ENCODE assay signal across 20 cellular contexts in the genomic region with DNA sequence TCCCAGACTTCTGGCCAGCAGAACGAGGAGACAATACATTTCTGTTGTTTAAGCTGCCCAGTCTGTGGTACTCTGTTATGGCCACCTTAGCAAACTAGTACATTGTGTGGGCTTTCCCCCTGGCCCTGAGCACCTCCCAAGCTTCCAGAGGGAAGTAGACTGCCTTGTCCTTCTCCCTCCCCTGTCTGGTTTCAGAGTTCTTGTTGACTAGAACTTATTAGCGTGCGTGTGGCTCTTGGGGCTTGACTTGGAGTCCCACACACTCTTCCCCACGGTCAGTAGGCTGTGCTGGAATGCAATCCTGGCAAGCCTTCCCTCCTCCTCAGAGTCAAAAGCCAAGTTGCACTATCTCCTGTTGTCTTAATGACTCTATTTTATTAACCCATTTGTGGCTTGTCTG. TPM values are rescaled to one million over a fixed set of nuclear protein-coding genes. Genes with fewer than 3 reads are reported as not detected.
DNase-seq lines count a peak whose midpoint lies in the region; ATAC-seq and TF ChIP-seq lines count a peak whose summit lies in the region.
"Had no signal": no experiment of that assay in that cellular context is flagged by ENCODE, and none has a peak within 500 bp of the region (broad histone marks: within the 10 kb centered on the region; RNA-seq: fewer than 3 reads in every experiment).

No MANE protein-coding gene starts in this region.

- DNase-seq in A673 (ENCODE audit: low spot score) = peak; percentile 35
- peak in 4 of 7 donors; percentile 21 to 64 (median 33) for DNase-seq in adrenal gland
- peak; percentile 69 for DNase-seq in Right ventricle myocardium superior
- peak; percentile 82 for DNase-seq in sigmoid colon
- DNase-seq in HuH-7 (ENCODE audit: low spot score) = no peak
- DNase-seq in iPS-NIHi7 (ENCODE audit: extremely low spot score) = no peak
- no peak for DNase-seq in NCI-H510A treated with DMSO at 0.1 percent for 48 hours (lab: John Stamatoyannopoulos, UW)
- DNase-seq in inferior parietal cortex (ENCODE audit: extremely low spot score) = no peak
- DNase-seq: ACHN; activated CD8-positive, alpha-beta memory T cell treated with anti-CD3 and anti-CD28 coated beads, Interleukin-2, amount 50 U/mL, for 4 hours; colonic mucosa; DMS53; mucosa of descending colon; NCI-H1048; NCI-H226; posterior cingulate gyrus; stimulated activated CD4-positive, alpha-beta T cell treated with anti-CD3 and anti-CD28 coated beads, Interleukin-4, amount 100 ng/mL, for 1 hour; SW 1271 had no signal

- no peaks in the 10 kb centered on the region for H3K9me3 ChIP-seq in A673 (ENCODE audit: low read depth, low read length, poor library complexity, severe bottlenecking)
- H3K9me3 ChIP-seq in adrenal gland (replicated peaks in 1 of 3) = no peaks in the 10 kb centered on the region
- H3K9me3 ChIP-seq in sigmoid colon = no peaks in the 10 kb centered on the region
- H3K9me3 ChIP-seq: colonic mucosa, mucosa of descending colon had no signal

- no peaks in the 10 kb centered on the region for H3K27me3 ChIP-seq in A673 (replicated peaks; ENCODE audit: insufficient read depth, low read depth, low read length, poor library complexity)
- no peaks in the 10 kb centered on the region for H3K27me3 ChIP-seq in adrenal gland
- no peaks in the 10 kb centered on the region for H3K27me3 ChIP-seq in sigmoid colon
- H3K27me3 ChIP-seq: colonic mucosa had no signal

- intact Hi-C loops in A673 (cut with micrococcal nuclease; ENCODE audit: unreplicated experiment) (loop anchor here (10.0 kb wide), 1 partner anchor 505 kb away; a partner anchor contains a TSS), adrenal gland (cut with DNase I) (no loop called here), Right ventricle myocardium superior (cut with DNase I) (no loop called here), sigmoid colon (cut with DNase I) (no loop called here)

- H3K27ac ChIP-seq in A673 (ENCODE audit: low read depth, low read length, poor library complexity, severe bottlenecking) (peak overlapping the region; percentile 71), adrenal gland (peak overlapping the region in 2 of 5 donors; percentile 6 to 71), sigmoid colon (peak overlapping the region; percentile 60 to 75 (median 66))
- H3K27ac ChIP-seq: colonic mucosa had no signal

- BruUV-seq in A673 (replicated peaks; lab: Mats Ljungman, UMichigan) = no TSS peak

- TF ChIP-seq EP300 in sigmoid colon (IDR thresholded peaks at IDR 0.05) = no peak

- CTCF ChIA-PET in A673 (lab: Charles Lee) = no interaction called here

- H3K36me3 ChIP-seq in A673 (ENCODE audit: insufficient read depth, low read length, poor library complexity, severe bottlenecking) (no peaks in the 10 kb centered on the region), adrenal gland (replicated peaks in 1 of 2) (no peaks in the 10 kb centered on the region), sigmoid colon (no peaks in the 10 kb centered on the region)
- H3K36me3 ChIP-seq: colonic mucosa had no signal

- POLR2A ChIA-PET in A673 (lab: Charles Lee; ENCODE audit: low non-redundant PET) = no interaction called here

- H3K4me1 ChIP-seq in A673 (ENCODE audit: insufficient read depth, low read length, poor library complexity, severe bottlenecking) (peaks cover 16% of the 10 kb centered on the region), adrenal gland (replicated peaks in 1 of 2) (peaks cover 0 to 10% of the 10 kb centered on the region in 2 donors), sigmoid colon (peaks cover 0 to 37% (median 26%) of the 10 kb centered on the region in 4 donors)
- H3K4me1 ChIP-seq: colonic mucosa had no signal

- H3K4me3 ChIP-seq in A673 (ENCODE audit: low read depth, low read length, poor library complexity, severe bottlenecking) (no peak overlapping the region), adrenal gland (no peak overlapping the region), sigmoid colon (no peak overlapping the region)
- H3K4me3 ChIP-seq: colonic mucosa, mucosa of descending colon had no signal

- TF ChIP-seq POLR2A in adrenal gland (IDR thresholded peaks at IDR 0.05) (no peak), sigmoid colon (IDR thresholded peaks at IDR 0.05) (no peak)

- 51 to 62% (median 58%) methylated on average over 4 of the region's 4 CpGs for WGBS in adrenal gland, 4 donors
- 63 to 74% methylated on average over 4 of the region's 4 CpGs for whole genome bisulfite sequencing in sigmoid colon, 2 donors

- no peak for TF ChIP-seq CTCF in A673 (conservative IDR thresholded peaks at IDR 0.05; ENCODE audit: low read depth, low read length)
- no peak for TF ChIP-seq CTCF in adrenal gland (IDR thresholded peaks at IDR 0.05)
- no peak for TF ChIP-seq CTCF in sigmoid colon (IDR thresholded peaks at IDR 0.05)

- peak; percentile 77 for ATAC-seq in Right ventricle myocardium superior (ENCODE audit: poor library complexity)
- ATAC-seq: esophagus mucosa; mucosa of descending colon; stimulated activated memory B cell treated with anti-CD40 and anti-IgM and Interleukin-4, amounts not matched to agents 10 μg/mL and 1 μg/mL and 100 μg/mL, for 72 hours had no signal

RNA-seq across cellular contexts. Expression of a gene that starts 27.7 kb away (rescaled TPM):
- total RNA-seq in A673 (2021) = 10.7 and 15.7 TPM in 2 replicates
- 100 to 1,000 TPM in 6 of 8 donors, 10 to 100 TPM in 2; 65.3 to 389 (median 204) TPM for total RNA-seq in adrenal gland
- polyA plus RNA-seq in adrenal gland = 100 to 1,000 TPM in 2 of 3 donors, 10 to 100 TPM in 1; 85.8 to 119 (median 108) TPM
- total RNA-seq in Right ventricle myocardium superior = 70.5 TPM
- 100 to 1,000 TPM in 2 of 4 donors, 10 to 100 TPM in 2; 91.8 to 253 (median 103) TPM for total RNA-seq in sigmoid colon
- 10 to 100 TPM in 2 of 3 donors, 1 to 10 TPM in 1; 3.0 to 25.8 (median 19.5) TPM for polyA plus RNA-seq in sigmoid colon

RNA-seq across cellular contexts. Expression of a gene that starts 52.5 kb away (rescaled TPM):
- 0.45 and 0.59 TPM in 2 replicates for total RNA-seq in A673 (2021)
- 10 to 100 TPM in 3 of 8 donors, 1 to 10 TPM in 5; 3.4 to 28.4 (median 5.9) TPM for total RNA-seq in adrenal gland
- polyA plus RNA-seq in adrenal gland = 1 to 10 TPM; 1.9 to 3.8 (median 3.7) TPM
- total RNA-seq in Right ventricle myocardium superior = 11.1 TPM
- total RNA-seq in sigmoid colon = 10 to 100 TPM; 12.1 to 49.2 (median 36.5) TPM
- 10 to 100 TPM; 24.9 to 41.6 (median 28.2) TPM for polyA plus RNA-seq in sigmoid colon

Comparison
In these comparisons a context has a peak if more than half of its experiments do, and no peak if none do; other contexts are left out.
1. DNase-seq: peak in A673 (single experiment), adrenal gland (4 of 7), Right ventricle myocardium superior (single experiment) and sigmoid colon (single experiment); none in HuH-7 (single experiment), iPS-NIHi7 (single experiment), NCI-H510A treated with DMSO at 0.1 percent for 48 hours (single experiment) and inferior parietal cortex (single experiment).